ENCODE assay signal across 5 cellular contexts in the genomic region with DNA sequence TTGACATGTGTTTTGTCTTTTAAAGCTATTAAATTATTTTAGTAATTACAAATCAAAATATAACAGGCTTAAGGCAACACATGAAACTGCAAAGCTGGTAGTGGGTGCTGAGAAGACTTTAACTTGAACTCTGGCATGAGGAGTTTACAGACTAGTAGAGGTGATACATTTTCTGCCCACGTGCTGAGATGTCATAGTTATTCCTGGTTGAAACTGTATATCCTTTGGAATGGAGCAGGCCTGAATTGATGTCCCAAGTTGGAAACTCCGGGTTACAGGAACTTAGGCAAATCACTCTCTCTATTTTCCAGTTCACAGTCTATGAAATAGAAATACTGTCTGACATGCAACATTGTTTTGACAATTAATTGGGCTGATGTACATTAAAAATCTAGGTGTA.
"Had no signal": no experiment of that assay in that cellular context is flagged by ENCODE, and none has a peak within 500 bp of the region (broad histone marks: within the 10 kb centered on the region; RNA-seq: fewer than 3 reads in every experiment).

No MANE protein-coding gene starts in this region.

- H3K4me3 Mint-ChIP-seq: GM23338, H9 had no signal

- H3K9me3 Mint-ChIP-seq: GM23338, H9 had no signal

- H3K27ac Mint-ChIP-seq: GM23338, H9 had no signal

- DNase-seq: H9, HCEC 1CT, IMR-90 had no signal

- H3K4me3 ChIP-seq: GM23338, K562 had no signal

- H3K4me2 ChIP-seq: GM23338 had no signal

- ATAC-seq: GM23338, K562 had no signal

- H2AFZ ChIP-seq: GM23338 had no signal

- H3K4me1 Mint-ChIP-seq: GM23338, H9 had no signal
